In the genomic region with DNA sequence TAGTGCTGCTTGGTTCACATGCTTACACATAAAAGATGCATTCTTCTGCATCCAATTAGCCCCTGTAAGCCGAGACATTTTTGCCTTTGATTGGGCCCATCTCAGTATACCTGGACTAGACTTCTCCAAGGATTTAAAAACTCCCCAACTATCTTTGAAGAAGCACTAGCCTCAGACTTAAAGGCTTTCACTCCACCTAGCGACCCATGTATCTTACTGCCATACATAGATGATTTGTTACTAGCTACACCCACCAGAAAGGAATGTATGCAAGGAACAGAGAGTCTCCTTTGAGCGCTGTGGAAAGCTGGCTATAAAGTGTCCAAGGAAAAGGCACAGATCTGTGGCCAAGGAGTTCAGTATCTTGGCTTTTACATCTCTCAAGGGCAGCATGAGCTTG, we compare ENCODE assay signal across 23 cellular contexts.
DNase-seq lines count a peak whose midpoint lies in the region; ATAC-seq lines count a peak whose summit lies in the region.
"Had no signal": no experiment of that assay in that cellular context is flagged by ENCODE, and none has a peak within 500 bp of the region (broad histone marks: within the 10 kb centered on the region; RNA-seq: fewer than 3 reads in every experiment).

No MANE protein-coding gene starts in this region.

- CTCF ChIA-PET in activated naive CD4-positive, alpha-beta T cell treated with anti-CD3 and anti-CD28 coated beads, Interleukin-2, amount 10 ng/mL, durations not matched to agents 7 days and 5 days (lab: Charles Lee), result interaction anchor here (0.8 to 0.9 kb wide), 2 partner anchors 17 to 257 kb away, joined by 3 read pairs; no protein-coding TSS in a partner anchor

- DNase-seq in NCI-H1694 treated with DMSO at 0.1 percent for 48 hours (lab: John Stamatoyannopoulos, UW) (peak; percentile 11), NCI-H1694 (lab: John Stamatoyannopoulos, UW) (no peak), M059J (ENCODE audit: low read depth) (peak; percentile 13), SK-MEL-5 (ENCODE audit: low read depth, low spot score) (peak; percentile 43), memory B cell (ENCODE audit: low spot score in 2 of 2) (no peak)
- DNase-seq in activated naive CD4-positive, alpha-beta T cell treated with anti-CD3 and anti-CD28 coated beads, Interleukin-2, amount 10 ng/mL, durations not matched to agents 7 days and 5 days, result no peak
- DNase-seq: activated CD4-positive, alpha-beta T cell treated with anti-CD3 and anti-CD28 coated beads for 48 hours; activated CD8-positive, alpha-beta memory T cell treated with anti-CD3 and anti-CD28 coated beads, Interleukin-2, amount 10 ng/mL, durations not matched to agents 7 days and 5 days; dermis blood vessel endothelial cell; foreskin melanocyte; hypothalamus; MV-4-11; naive B cell; NCI-H2029 treated with DMSO at 0.1 percent for 48 hours; NCI-H524; pancreas; stimulated activated CD4-positive, alpha-beta T cell treated with anti-CD3 and anti-CD28 coated beads, Interleukin-2, amount 100 ng/mL, for 24 hours; SW 1271; upper lobe of left lung had no signal

- in situ Hi-C loops in SK-MEL-5 (cut with HindIII; ENCODE audit: low pct_unique_long_range_greater_than_20kb, low sequenced_read_pairs), result no loop called here

- peaks cover 1% of the 10 kb centered on the region for H3K27me3 Mint-ChIP-seq in memory B cell
- H3K27me3 Mint-ChIP-seq in activated naive CD4-positive, alpha-beta T cell treated with anti-CD3 and anti-CD28 coated beads, Interleukin-2, amount 10 ng/mL, durations not matched to agents 7 days and 5 days, result no peaks in the 10 kb centered on the region
- H3K27me3 Mint-ChIP-seq: activated CD8-positive, alpha-beta memory T cell treated with anti-CD3 and anti-CD28 coated beads, Interleukin-2, amount 10 ng/mL, durations not matched to agents 7 days and 5 days; naive B cell; stimulated activated naive CD8-positive, alpha-beta T cell treated with anti-CD3 and anti-CD28 coated beads, Interleukin-15, Interleukin-2, amounts not matched to agents 100 ng/mL and 50 ng/mL, for 24 hours had no signal

- peaks cover 1% of the 10 kb centered on the region for H3K36me3 Mint-ChIP-seq in memory B cell
- H3K36me3 Mint-ChIP-seq in activated naive CD4-positive, alpha-beta T cell treated with anti-CD3 and anti-CD28 coated beads, Interleukin-2, amount 10 ng/mL, durations not matched to agents 7 days and 5 days, result no peaks in the 10 kb centered on the region
- H3K36me3 Mint-ChIP-seq: activated CD8-positive, alpha-beta memory T cell treated with anti-CD3 and anti-CD28 coated beads, Interleukin-2, amount 10 ng/mL, durations not matched to agents 7 days and 5 days had no signal

- H3K4me3 Mint-ChIP-seq in memory B cell, result no peak overlapping the region
- no peak overlapping the region for H3K4me3 Mint-ChIP-seq in activated naive CD4-positive, alpha-beta T cell treated with anti-CD3 and anti-CD28 coated beads, Interleukin-2, amount 10 ng/mL, durations not matched to agents 7 days and 5 days
- H3K4me3 Mint-ChIP-seq: activated CD8-positive, alpha-beta memory T cell treated with anti-CD3 and anti-CD28 coated beads, Interleukin-2, amount 10 ng/mL, durations not matched to agents 7 days and 5 days; stimulated activated naive CD8-positive, alpha-beta T cell treated with anti-CD3 and anti-CD28 coated beads, Interleukin-15, Interleukin-2, amounts not matched to agents 100 ng/mL and 50 ng/mL, for 24 hours had no signal

- peaks cover 6% of the 10 kb centered on the region for H3K9me3 Mint-ChIP-seq in memory B cell
- H3K9me3 Mint-ChIP-seq in activated naive CD4-positive, alpha-beta T cell treated with anti-CD3 and anti-CD28 coated beads, Interleukin-2, amount 10 ng/mL, durations not matched to agents 7 days and 5 days, result peaks cover 4% of the 10 kb centered on the region
- H3K9me3 Mint-ChIP-seq: activated T-helper 2 cell treated with anti-CD3 and anti-CD28 coated beads, Interferon-gamma antibody, Interleukin-2, Interleukin-4, amounts not matched to agents 10 μg/mL and 5 μg/mL and 100 μg/mL, durations not matched to agents 14 hours and 24 hours and 36 hours had no signal

- H3K4me1 Mint-ChIP-seq in memory B cell, result peaks cover 46% of the 10 kb centered on the region
- H3K4me1 Mint-ChIP-seq in activated naive CD4-positive, alpha-beta T cell treated with anti-CD3 and anti-CD28 coated beads, Interleukin-2, amount 10 ng/mL, durations not matched to agents 7 days and 5 days, result peaks cover 20% of the 10 kb centered on the region

- ATAC-seq in memory B cell (ENCODE audit: low read depth) (no peak), GM19467 (IDR thresholded peaks at IDR 0.05; ENCODE audit: unreplicated experiment) (no peak), GM19452 (IDR thresholded peaks at IDR 0.05; ENCODE audit: unreplicated experiment) (no peak)
- ATAC-seq: activated CD8-positive, alpha-beta memory T cell treated with anti-CD3 and anti-CD28 coated beads, Interleukin-2, amount 10 ng/mL, durations not matched to agents 7 days and 5 days; pancreas had no signal

- H3K27ac Mint-ChIP-seq in memory B cell, result peak overlapping the region; percentile 25
- H3K27ac Mint-ChIP-seq in activated naive CD4-positive, alpha-beta T cell treated with anti-CD3 and anti-CD28 coated beads, Interleukin-2, amount 10 ng/mL, durations not matched to agents 7 days and 5 days, result no peak overlapping the region
- H3K27ac Mint-ChIP-seq: activated CD8-positive, alpha-beta memory T cell treated with anti-CD3 and anti-CD28 coated beads, Interleukin-2, amount 10 ng/mL, durations not matched to agents 7 days and 5 days; activated T-helper 2 cell treated with anti-CD3 and anti-CD28 coated beads, Interferon-gamma antibody, Interleukin-2, Interleukin-4, amounts not matched to agents 10 μg/mL and 5 μg/mL and 100 μg/mL, durations not matched to agents 14 hours and 24 hours and 36 hours; stimulated activated naive CD8-positive, alpha-beta T cell treated with anti-CD3 and anti-CD28 coated beads, Interleukin-15, Interleukin-2, amounts not matched to agents 100 ng/mL and 50 ng/mL, for 24 hours had no signal

Comparison
In these comparisons a context has a peak if more than half of its experiments do, and no peak if none do; other contexts are left out.
1. DNase-seq: peak in NCI-H1694 treated with DMSO at 0.1 percent for 48 hours (single experiment), M059J (single experiment) and SK-MEL-5 (single experiment); none in NCI-H1694 (single experiment), memory B cell (0 of 2) and activated naive CD4-positive, alpha-beta T cell treated with anti-CD3 and anti-CD28 coated beads, Interleukin-2, amount 10 ng/mL, durations not matched to agents 7 days and 5 days (single experiment).